Comparison of ENCODE assay signal across 25 cellular contexts in genomic region chr12:127235771-127236170, GRCh38.
"Had no signal": no experiment of that assay in that cellular context is flagged by ENCODE, and none has a peak within 500 bp of the region (broad histone marks: within the 10 kb centered on the region; RNA-seq: fewer than 3 reads in every experiment).

No MANE protein-coding gene starts in this region.

- H3K4me1 Mint-ChIP-seq: IgD-negative memory B cell had no signal

- H3K36me3 Mint-ChIP-seq: IgD-negative memory B cell had no signal

- H3K27ac Mint-ChIP-seq: IgD-negative memory B cell had no signal

- H3K27ac ChIP-seq: HL-60, KMS-11, PC-9, Peyer's patch, SJCRH30, SK-N-MC had no signal

- H3K4me3 Mint-ChIP-seq: IgD-negative memory B cell had no signal

- H3K27me3 Mint-ChIP-seq: IgD-negative memory B cell had no signal

- H3K9me3 ChIP-seq: Peyer's patch, SJCRH30 had no signal

- H3K4me3 ChIP-seq: K562, PC-9, Peyer's patch, SJCRH30, SK-N-MC had no signal

- H3K4me1 ChIP-seq: Peyer's patch, SJCRH30 had no signal

- DNase-seq: Kasumi-1, MM.1S, MV-4-11, NCI-H1048, NCI-H1105, NCI-H1417, NCI-H1436 treated with DMSO at 0.1 percent for 48 hours, NCI-H1694, NCI-H187 treated with DMSO at 0.1 percent for 48 hours, NCI-H2029 treated with DMSO at 0.1 percent for 48 hours, NCI-H2171 treated with DMSO at 0.1 percent for 48 hours, NCI-H345, NCI-H446 treated with DMSO at 0.1 percent for 48 hours, NCI-H510A treated with DMSO at 0.1 percent for 48 hours, NCI-H82, OCI-M1, PC-9, Peyer's patch, SHP77 treated with DMSO at 0.1 percent for 48 hours, SJCRH30 had no signal

- H3K36me3 ChIP-seq: Peyer's patch, SJCRH30 had no signal

- FAIRE-seq: K562 had no signal

- H3K9ac ChIP-seq: KMS-11 had no signal
